In genomic region chr4:38856046-38856445, GRCh38 we compare ENCODE assay signal across 8 cellular contexts. TPM values are rescaled to one million over a fixed set of nuclear protein-coding genes. Genes with fewer than 3 reads are reported as not detected.
DNase-seq lines count a peak whose midpoint lies in the region; ATAC-seq, FAIRE-seq and TF ChIP-seq lines count a peak whose summit lies in the region.

No MANE protein-coding gene starts in this region.

- H3K27ac Mint-ChIP-seq in astrocyte (ENCODE audit: unreplicated experiment) (peak overlapping the region; percentile 75), naive B cell (peak overlapping the region; percentile 71 to 97 (median 92))

- peaks cover 22% of the 10 kb centered on the region for H3K4me1 ChIP-seq in astrocyte (ENCODE audit: insufficient read depth, low read length)

- H3K79me2 ChIP-seq in astrocyte (ENCODE audit: insufficient read depth, low read length) = no peaks in the 10 kb centered on the region

- no peak overlapping the region for H3K27ac ChIP-seq in astrocyte (ENCODE audit: low read depth, low read length)

- H3K4me1 Mint-ChIP-seq in astrocyte (ENCODE audit: low read depth, unreplicated experiment) (peaks cover 25% of the 10 kb centered on the region), naive B cell (peaks cover 28 to 66% (median 34%) of the 10 kb centered on the region in 3 donors)

- no peaks in the 10 kb centered on the region for H4K20me1 ChIP-seq in astrocyte (ENCODE audit: insufficient read depth, low read length)

- no peaks in the 10 kb centered on the region for H3K9me3 ChIP-seq in astrocyte (ENCODE audit: insufficient read depth, low read depth, low read length)

- no peak overlapping the region for H2AFZ ChIP-seq in astrocyte (ENCODE audit: low read depth, low read length)

- H3K27me3 Mint-ChIP-seq in astrocyte (ENCODE audit: low read depth, unreplicated experiment) (no peaks in the 10 kb centered on the region), naive B cell (no peaks in the 10 kb centered on the region)

- TF ChIP-seq CTCF in astrocyte (IDR thresholded peaks at IDR 0.05; ENCODE audit: insufficient read depth, low read depth, low read length) = no peak

- FAIRE-seq in astrocyte (lab: Jason Lieb, UNC) = no peak

- H3K4me3 Mint-ChIP-seq in astrocyte (ENCODE audit: unreplicated experiment) (peak overlapping the region; percentile 1), naive B cell (peak overlapping the region; percentile 83 to 97 (median 90))

- no peaks in the 10 kb centered on the region for H3K27me3 ChIP-seq in astrocyte (ENCODE audit: insufficient read depth, low read length)

- no peak overlapping the region for H3K9ac ChIP-seq in astrocyte (ENCODE audit: low read length)

- H3K4me3 ChIP-seq in astrocyte (ENCODE audit: insufficient read depth, low read depth, low read length) = no peak overlapping the region

- DNase-seq in DMS53 (lab: John Stamatoyannopoulos, UW) (peak; percentile 78), Kasumi-1 (lab: John Stamatoyannopoulos, UW) (peak; percentile 19 to 20), astrocyte (ENCODE audit: low read depth) (no peak), naive B cell (peak; percentile 23), NCI-H146 (lab: John Stamatoyannopoulos, UW) (no peak)
- no peak for DNase-seq in stimulated activated CD4-positive, alpha-beta T cell treated with anti-CD3 and anti-CD28 coated beads, Interleukin-2, amount 100 ng/mL, for 24 hours

- H3K4me2 ChIP-seq in astrocyte (ENCODE audit: low read length) = peak overlapping the region; percentile 70

- no peaks in the 10 kb centered on the region for H3K36me3 ChIP-seq in astrocyte (ENCODE audit: insufficient read depth, low read length)

- H3K36me3 Mint-ChIP-seq in astrocyte (ENCODE audit: low read depth, unreplicated experiment) (no peaks in the 10 kb centered on the region), naive B cell (no peaks in the 10 kb centered on the region)

- H3K9me3 Mint-ChIP-seq in astrocyte (ENCODE audit: unreplicated experiment) = peaks cover 4% of the 10 kb centered on the region
- peaks cover 0 to 4% (median 0%) of the 10 kb centered on the region in 7 donors for H3K9me3 Mint-ChIP-seq in naive B cell

- ATAC-seq in naive B cell (ENCODE audit: low read depth in 2 of 2) = peak; percentile 65 to 69
- no peak for ATAC-seq in esophagus mucosa
- no peak for ATAC-seq in GM21786 (IDR thresholded peaks at IDR 0.05; ENCODE audit: unreplicated experiment)

RNA-seq across cellular contexts. Expression of gene TLR6, which starts 0.6 kb away (rescaled TPM):
- total RNA-seq in astrocyte (3.1 and 3.8 TPM in 2 replicates), esophagus mucosa (1.6 TPM)
- 1 to 10 TPM; 4.0 to 7.9 (median 6.2) TPM for polyA plus RNA-seq in naive B cell (ENCODE audit: low read depth in 6 of 6)

RNA-seq across cellular contexts. Expression of gene FAM114A1, which starts 11.6 kb away (rescaled TPM):
- total RNA-seq in astrocyte = 159 and 169 TPM in 2 replicates
- polyA plus RNA-seq in naive B cell (ENCODE audit: low read depth in 6 of 6) = under 1 TPM in 2 of 6 donors, not detected in 4; 0.16 to 0.43 TPM
- total RNA-seq in esophagus mucosa = 33.2 TPM

RNA-seq across cellular contexts. Expression of gene TLR1, which starts 51.5 kb away (rescaled TPM):
- total RNA-seq in astrocyte (0.54 and 0.70 TPM in 2 replicates), esophagus mucosa (2.7 TPM)
- 10 to 100 TPM; 30.2 to 53.9 (median 35.7) TPM for polyA plus RNA-seq in naive B cell (ENCODE audit: low read depth in 6 of 6)

Comparison
In these comparisons a context has a peak if more than half of its experiments do, and no peak if none do; other contexts are left out.
1. DNase-seq: peak in DMS53 (single experiment), Kasumi-1 (2 of 2) and naive B cell (single experiment); none in astrocyte (single experiment), stimulated activated CD4-positive, alpha-beta T cell treated with anti-CD3 and anti-CD28 coated beads, Interleukin-2, amount 100 ng/mL, for 24 hours (0 of 2) and NCI-H146 (single experiment).
2. ATAC-seq: peak in naive B cell (2 of 2); none in esophagus mucosa (single experiment) and GM21786 (single experiment).